In genomic region chr2:14301331-14301730, GRCh38 we compare ENCODE assay signal across 27 cellular contexts.
"Had no signal": no experiment of that assay in that cellular context is flagged by ENCODE, and none has a peak within 500 bp of the region (broad histone marks: within the 10 kb centered on the region; RNA-seq: fewer than 3 reads in every experiment).

No MANE protein-coding gene starts in this region.

- H3K4me1 Mint-ChIP-seq: activated CD4-positive, alpha-beta memory T cell treated with anti-CD3 and anti-CD28 coated beads, Interleukin-2, amount 10 ng/mL, durations not matched to agents 7 days and 5 days; activated naive CD4-positive, alpha-beta T cell treated with anti-CD3 and anti-CD28 coated beads, Interleukin-2, amount 10 ng/mL, durations not matched to agents 7 days and 5 days; activated naive CD8-positive, alpha-beta T cell treated with anti-CD3 and anti-CD28 coated beads, Interleukin-2, amount 10 ng/mL, durations not matched to agents 7 days and 5 days had no signal

- H3K9me3 Mint-ChIP-seq: activated naive CD8-positive, alpha-beta T cell treated with anti-CD3 and anti-CD28 coated beads, Interleukin-2, amount 10 ng/mL, durations not matched to agents 7 days and 5 days had no signal

- DNase-seq: activated CD4-positive, alpha-beta memory T cell treated with anti-CD3 and anti-CD28 coated beads, Interleukin-2, amount 10 ng/mL, durations not matched to agents 7 days and 5 days; activated CD4-positive, alpha-beta T cell treated with anti-CD3 and anti-CD28 coated beads for 48 hours; activated CD8-positive, alpha-beta memory T cell treated with anti-CD3 and anti-CD28 coated beads, Interleukin-2, amount 50 U/mL, for 48 hours; activated gamma-delta T cell; activated naive CD4-positive, alpha-beta T cell treated with anti-CD3 and anti-CD28 coated beads, Interleukin-2, amount 10 ng/mL, durations not matched to agents 7 days and 5 days; activated naive CD8-positive, alpha-beta T cell treated with anti-CD3 and anti-CD28 coated beads, Interleukin-2, amount 10 ng/mL, durations not matched to agents 7 days and 5 days; activated T-cell treated with anti-CD3 and anti-CD28 coated beads, Interleukin-2, amount 50 U/mL, for 24 hours; caudate nucleus; dermis blood vessel endothelial cell; effector CD8-positive, alpha-beta T cell; erythroblast; gastrocnemius medialis; glutamatergic neuron; left lung; mucosa of descending colon; retina; stimulated activated CD4-positive, alpha-beta T cell treated with anti-CD3 and anti-CD28 coated beads, Interleukin-15, amount 100 ng/mL, for 24 hours; stimulated activated CD4-positive, alpha-beta T cell treated with anti-CD3 and anti-CD28 coated beads, Interleukin-2, amount 100 ng/mL, for 24 hours; stimulated activated naive CD4-positive, alpha-beta T cell treated with Interleukin-2 at 50 U/mL for 16 hours; T-helper 9 cell had no signal

- H3K4me3 Mint-ChIP-seq: activated CD4-positive, alpha-beta memory T cell treated with anti-CD3 and anti-CD28 coated beads, Interleukin-2, amount 10 ng/mL, durations not matched to agents 7 days and 5 days; activated naive CD4-positive, alpha-beta T cell treated with anti-CD3 and anti-CD28 coated beads, Interleukin-2, amount 10 ng/mL, durations not matched to agents 7 days and 5 days; activated naive CD8-positive, alpha-beta T cell treated with anti-CD3 and anti-CD28 coated beads, Interleukin-2, amount 10 ng/mL, durations not matched to agents 7 days and 5 days; activated T-cell treated with anti-CD3 and anti-CD28 coated beads, Interleukin-2, amount 50 U/mL, for 24 hours; natural killer cell treated with Interleukin-12 subunit alpha and Interleukin-12 subunit beta and Interleukin-15 and Interleukin-18, amount 100 ng/mL, for 72 hours had no signal

- H3K27me3 Mint-ChIP-seq: activated CD4-positive, alpha-beta memory T cell treated with anti-CD3 and anti-CD28 coated beads, Interleukin-2, amount 10 ng/mL, durations not matched to agents 7 days and 5 days; activated naive CD4-positive, alpha-beta T cell treated with anti-CD3 and anti-CD28 coated beads, Interleukin-2, amount 10 ng/mL, durations not matched to agents 7 days and 5 days; activated naive CD8-positive, alpha-beta T cell treated with anti-CD3 and anti-CD28 coated beads, Interleukin-2, amount 10 ng/mL, durations not matched to agents 7 days and 5 days; activated T-cell treated with anti-CD3 and anti-CD28 coated beads, Interleukin-2, amount 50 U/mL, for 24 hours; natural killer cell treated with Interleukin-12 subunit alpha and Interleukin-12 subunit beta and Interleukin-15 and Interleukin-18, amount 100 ng/mL, for 72 hours had no signal

- H3K27ac ChIP-seq: ascending aorta, gastrocnemius medialis, left lung, neutrophil, tibial nerve, VCaP had no signal

- H3K4me3 ChIP-seq: ascending aorta, gastrocnemius medialis, left lung, lung, mucosa of descending colon, tibial nerve had no signal

- H3K27ac Mint-ChIP-seq: activated CD4-positive, alpha-beta memory T cell treated with anti-CD3 and anti-CD28 coated beads, Interleukin-2, amount 10 ng/mL, durations not matched to agents 7 days and 5 days; activated naive CD4-positive, alpha-beta T cell treated with anti-CD3 and anti-CD28 coated beads, Interleukin-2, amount 10 ng/mL, durations not matched to agents 7 days and 5 days; activated naive CD8-positive, alpha-beta T cell treated with anti-CD3 and anti-CD28 coated beads, Interleukin-2, amount 10 ng/mL, durations not matched to agents 7 days and 5 days; activated T-cell treated with anti-CD3 and anti-CD28 coated beads, Interleukin-2, amount 50 U/mL, for 24 hours; natural killer cell treated with Interleukin-12 subunit alpha and Interleukin-12 subunit beta and Interleukin-15 and Interleukin-18, amount 100 ng/mL, for 72 hours had no signal

- H3K36me3 Mint-ChIP-seq: activated naive CD4-positive, alpha-beta T cell treated with anti-CD3 and anti-CD28 coated beads, Interleukin-2, amount 10 ng/mL, durations not matched to agents 7 days and 5 days; activated naive CD8-positive, alpha-beta T cell treated with anti-CD3 and anti-CD28 coated beads, Interleukin-2, amount 10 ng/mL, durations not matched to agents 7 days and 5 days; natural killer cell treated with Interleukin-12 subunit alpha and Interleukin-12 subunit beta and Interleukin-15 and Interleukin-18, amount 100 ng/mL, for 72 hours had no signal

- H3K4me1 ChIP-seq: ascending aorta, gastrocnemius medialis, left lung, tibial nerve had no signal

- H3K27me3 ChIP-seq: ascending aorta, gastrocnemius medialis, left lung, neutrophil, tibial nerve had no signal

- H3K9me3 ChIP-seq: ascending aorta, gastrocnemius medialis, left lung, mucosa of descending colon, neutrophil, tibial nerve had no signal

- H3K36me3 ChIP-seq: ascending aorta, gastrocnemius medialis, left lung, neutrophil, tibial nerve had no signal

- ATAC-seq: activated CD4-positive, CD25-positive, alpha-beta regulatory T cell treated with anti-CD3 and anti-CD28 coated beads, Interleukin-2, amount 50 U/mL, for 24 hours; gastrocnemius medialis; left lung; mucosa of descending colon; natural killer cell treated with Interleukin-12 subunit alpha and Interleukin-12 subunit beta and Interleukin-15 and Interleukin-18, amount 100 ng/mL, for 72 hours had no signal
